Comparison of ENCODE assay signal across 29 cellular contexts in genomic region chr14:88179725-88180124, GRCh38.
"Had no signal": no experiment of that assay in that cellular context is flagged by ENCODE, and none has a peak within 500 bp of the region (broad histone marks: within the 10 kb centered on the region; RNA-seq: fewer than 3 reads in every experiment).

No MANE protein-coding gene starts in this region.

- H3K9ac ChIP-seq: parathyroid adenoma had no signal

- H3K36me3 ChIP-seq: left lung, neutrophil, right lobe of liver had no signal

- H3K27ac ChIP-seq: left lung, neutrophil, parathyroid adenoma, right lobe of liver had no signal

- H3K9me3 ChIP-seq: left lung, neutrophil, right lobe of liver had no signal

- H3K9me3 Mint-ChIP-seq: activated naive CD4-positive, alpha-beta T cell treated with anti-CD3 and anti-CD28 coated beads, Interleukin-2, amount 10 ng/mL, durations not matched to agents 7 days and 5 days; activated naive CD8-positive, alpha-beta T cell treated with anti-CD3 and anti-CD28 coated beads, Interleukin-2, amount 50 U/mL, for 24 hours; brain; naive thymus-derived CD8-positive, alpha-beta T cell; stimulated activated effector memory CD8-positive, alpha-beta T cell treated with anti-CD3 and anti-CD28 coated beads, Interleukin-12 subunit alpha, Interleukin-12 subunit beta, amount 100 ng/mL, for 72 hours had no signal

- H3K27me3 ChIP-seq: neutrophil, right lobe of liver had no signal

- H3K79me2 ChIP-seq: parathyroid adenoma had no signal

- ATAC-seq: activated CD8-positive, alpha-beta T cell treated with anti-CD3 and anti-CD28 coated beads, Interleukin-2, amount 10 ng/mL, durations not matched to agents 7 days and 5 days; activated naive CD8-positive, alpha-beta T cell treated with anti-CD3 and anti-CD28 coated beads, Interleukin-2, amount 50 U/mL, for 24 hours; left lung; naive thymus-derived CD8-positive, alpha-beta T cell; stimulated activated effector memory CD8-positive, alpha-beta T cell treated with anti-CD3 and anti-CD28 coated beads, Interleukin-12 subunit alpha, Interleukin-12 subunit beta, amount 100 ng/mL, for 72 hours had no signal

- H3K4me3 Mint-ChIP-seq: activated CD8-positive, alpha-beta T cell treated with anti-CD3 and anti-CD28 coated beads, Interleukin-2, amount 10 ng/mL, durations not matched to agents 7 days and 5 days; activated naive CD4-positive, alpha-beta T cell treated with anti-CD3 and anti-CD28 coated beads, Interleukin-2, amount 10 ng/mL, durations not matched to agents 7 days and 5 days; activated naive CD8-positive, alpha-beta T cell treated with anti-CD3 and anti-CD28 coated beads, Interleukin-2, amount 50 U/mL, for 24 hours; brain; naive thymus-derived CD8-positive, alpha-beta T cell; stimulated activated effector memory CD8-positive, alpha-beta T cell treated with anti-CD3 and anti-CD28 coated beads, Interleukin-12 subunit alpha, Interleukin-12 subunit beta, amount 100 ng/mL, for 72 hours had no signal

- H2AFZ ChIP-seq: parathyroid adenoma had no signal

- H3K4me3 ChIP-seq: left lung, right lobe of liver had no signal

- H3K4me1 ChIP-seq: left lung, parathyroid adenoma, right lobe of liver had no signal

- H3K27ac Mint-ChIP-seq: activated CD8-positive, alpha-beta T cell treated with anti-CD3 and anti-CD28 coated beads, Interleukin-2, amount 10 ng/mL, durations not matched to agents 7 days and 5 days; activated naive CD4-positive, alpha-beta T cell treated with anti-CD3 and anti-CD28 coated beads, Interleukin-2, amount 10 ng/mL, durations not matched to agents 7 days and 5 days; activated naive CD8-positive, alpha-beta T cell treated with anti-CD3 and anti-CD28 coated beads, Interleukin-2, amount 50 U/mL, for 24 hours; brain; naive thymus-derived CD8-positive, alpha-beta T cell; stimulated activated effector memory CD8-positive, alpha-beta T cell treated with anti-CD3 and anti-CD28 coated beads, Interleukin-12 subunit alpha, Interleukin-12 subunit beta, amount 100 ng/mL, for 72 hours had no signal

- FAIRE-seq: colon, small intestine, urothelium cell line had no signal

- H3K36me3 Mint-ChIP-seq: activated naive CD4-positive, alpha-beta T cell treated with anti-CD3 and anti-CD28 coated beads, Interleukin-2, amount 10 ng/mL, durations not matched to agents 7 days and 5 days; naive thymus-derived CD8-positive, alpha-beta T cell; stimulated activated effector memory CD8-positive, alpha-beta T cell treated with anti-CD3 and anti-CD28 coated beads, Interleukin-12 subunit alpha, Interleukin-12 subunit beta, amount 100 ng/mL, for 72 hours had no signal

- DNase-seq: activated CD4-positive, alpha-beta T cell treated with anti-CD3 and anti-CD28 coated beads for 48 hours; activated CD4-positive, CD25-positive, alpha-beta regulatory T cell; activated CD8-positive, alpha-beta memory T cell treated with anti-CD3 and anti-CD28 coated beads, Interleukin-2, amount 50 U/mL, for 48 hours; activated CD8-positive, alpha-beta T cell treated with anti-CD3 and anti-CD28 coated beads, Interleukin-2, amount 10 ng/mL, durations not matched to agents 7 days and 5 days; activated effector memory CD4-positive, alpha-beta T cell treated with Interleukin-2 at 50 U/mL for 16 hours; activated naive CD4-positive, alpha-beta T cell treated with anti-CD3 and anti-CD28 coated beads, Interleukin-2, amount 10 ng/mL, durations not matched to agents 7 days and 5 days; activated naive CD8-positive, alpha-beta T cell treated with anti-CD3 and anti-CD28 coated beads, Interleukin-2, amount 50 U/mL, for 24 hours; activated T-cell treated with anti-CD3 and anti-CD28 coated beads, Interleukin-2, amount 50 U/mL, for 48 hours; anterior cingulate cortex; central memory CD4-positive, alpha-beta T cell; foreskin melanocyte; glutamatergic neuron; hypothalamus; islet precursor cell; left lung; mammary epithelial cell; naive thymus-derived CD8-positive, alpha-beta T cell; right lobe of liver; small intestine; stimulated activated CD4-positive, alpha-beta T cell treated with anti-CD3 and anti-CD28 coated beads, Interleukin-15, amount 100 ng/mL, for 24 hours; stimulated activated CD4-positive, alpha-beta T cell treated with anti-CD3 and anti-CD28 coated beads, Interleukin-2, amount 100 ng/mL, for 48 hours; T-helper 1 cell; T-helper 9 cell had no signal
